Comparison of ENCODE assay signal across 8 cellular contexts in the genomic region with DNA sequence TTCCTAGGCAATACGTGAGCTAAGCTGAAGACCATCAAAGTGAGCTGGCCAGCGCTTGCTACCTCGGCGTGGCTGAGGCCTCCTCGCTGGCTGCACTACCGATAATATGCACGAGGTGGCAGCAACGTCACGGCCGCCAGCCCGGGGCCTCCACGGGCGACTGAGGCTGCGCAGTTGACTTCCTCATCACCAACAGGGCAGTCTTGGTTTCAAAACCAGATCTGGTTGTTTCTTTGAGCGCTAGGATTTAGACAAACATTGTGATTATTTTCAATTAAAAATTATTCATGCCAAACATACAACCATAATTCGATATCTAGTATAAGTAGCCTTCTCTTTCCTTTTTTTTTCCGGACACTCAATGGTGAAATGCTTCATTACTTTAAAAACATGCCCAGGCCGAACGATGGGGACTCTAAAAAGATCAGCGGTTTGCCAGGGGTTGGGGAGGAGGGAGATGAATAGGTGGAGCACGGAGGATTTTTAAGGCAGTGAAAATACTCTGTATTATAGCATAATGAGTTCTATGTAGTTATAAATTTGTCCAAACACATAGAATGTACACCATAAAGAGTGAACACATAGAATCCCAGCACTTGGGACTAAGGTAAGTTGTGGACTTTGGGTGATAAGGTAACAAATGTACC. TPM values are rescaled to one million over a fixed set of nuclear protein-coding genes. Genes with fewer than 3 reads are reported as not detected.
A peak's percentile ranks its signal among the peaks of the same experiment; 100 is the strongest.
DNase-seq lines count a peak whose midpoint lies in the region; ATAC-seq and TF ChIP-seq lines count a peak whose summit lies in the region.

No MANE protein-coding gene starts in this region.

- H3K4me3 ChIP-seq in HAP-1, result no peak overlapping the region
- H3K4me3 ChIP-seq in adrenal gland, result no peak overlapping the region
- H3K4me3 ChIP-seq in right atrium auricular region, result no peak overlapping the region
- H3K4me3 ChIP-seq in sigmoid colon, result no peak overlapping the region

- TF ChIP-seq POLR2A in adrenal gland (IDR thresholded peaks at IDR 0.05) (no peak), sigmoid colon (IDR thresholded peaks at IDR 0.05) (no peak)

- H3K9me3 ChIP-seq in HAP-1, result no peaks in the 10 kb centered on the region
- no peaks in the 10 kb centered on the region for H3K9me3 ChIP-seq in T-helper 17 cell (ENCODE audit: control insufficient read depth, low read length, poor library complexity, severe bottlenecking)
- H3K9me3 ChIP-seq in adrenal gland (replicated peaks in 1 of 3), result no peaks in the 10 kb centered on the region
- no peaks in the 10 kb centered on the region for H3K9me3 ChIP-seq in right atrium auricular region
- no peaks in the 10 kb centered on the region for H3K9me3 ChIP-seq in sigmoid colon

- peak overlapping the region; percentile 11 for H3K27ac Mint-ChIP-seq in T-helper 17 cell

- DNase-seq in GM03348 (ENCODE audit: low spot score) (peak; percentile 95), HAP-1 (ENCODE audit: low spot score in 2 of 2) (peak; percentile 59 to 87), MV-4-11 (lab: John Stamatoyannopoulos, UW) (peak; percentile 69), T-helper 17 cell (peak; percentile 58 to 81 (median 68)), adrenal gland (peak; percentile 76 to 92 (median 83)), right atrium auricular region (ENCODE audit: low spot score) (peak; percentile 78), sigmoid colon (peak; percentile 88), AML-193 (lab: John Stamatoyannopoulos, UW) (no peak)

- WGBS in adrenal gland, 4 donors, result 22 to 31% (median 26%) methylated on average over 17 to 21 of the region's 21 CpGs
- 25 to 29% methylated on average over 21 of the region's 21 CpGs for WGBS in sigmoid colon, 2 donors

- in situ Hi-C loops in HAP-1 (cut with MboI; ENCODE audit: low sequenced_read_pairs), result loop anchor here (25.0 kb wide), 1 partner anchor 888 kb away; no protein-coding TSS in a partner anchor

- H3K36me3 Mint-ChIP-seq in T-helper 17 cell (ENCODE audit: low read depth), result no peaks in the 10 kb centered on the region

- peak; percentile 100 for ATAC-seq in T-helper 17 cell

- H3K27ac ChIP-seq in adrenal gland, result no peak overlapping the region
- H3K27ac ChIP-seq in right atrium auricular region, result no peak overlapping the region
- no peak overlapping the region for H3K27ac ChIP-seq in sigmoid colon

- H3K4me1 Mint-ChIP-seq in T-helper 17 cell, result peaks cover 6% of the 10 kb centered on the region

- H3K4me1 ChIP-seq in HAP-1, result no peaks in the 10 kb centered on the region
- no peaks in the 10 kb centered on the region for H3K4me1 ChIP-seq in adrenal gland (replicated peaks in 1 of 2)
- no peaks in the 10 kb centered on the region for H3K4me1 ChIP-seq in right atrium auricular region
- H3K4me1 ChIP-seq in sigmoid colon, result no peaks in the 10 kb centered on the region

- H3K27me3 Mint-ChIP-seq in T-helper 17 cell, result peaks cover 15% of the 10 kb centered on the region

- intact Hi-C loops in adrenal gland (cut with DNase I) (loop anchor here in 1 of 2 donors (10.0 kb wide), 1 partner anchor 531 kb away; a partner anchor contains a TSS), sigmoid colon (cut with DNase I) (loop anchor here (5.0 to 10.0 kb wide), 3 partner anchors 111 to 893 kb away; a partner anchor contains a TSS)

- H3K27me3 ChIP-seq in HAP-1 (ENCODE audit: low read depth), result 0 out of 2 replicates have a peak, but pooled peaks cover 3% of the 10 kb centered on the region
- no peaks in the 10 kb centered on the region for H3K27me3 ChIP-seq in adrenal gland
- no peaks in the 10 kb centered on the region for H3K27me3 ChIP-seq in right atrium auricular region
- peaks cover 0 to 30% (median 3%) of the 10 kb centered on the region in 3 donors for H3K27me3 ChIP-seq in sigmoid colon

- H3K36me3 ChIP-seq in HAP-1 (replicated peaks) (no peaks in the 10 kb centered on the region), adrenal gland (replicated peaks in 1 of 2) (no peaks in the 10 kb centered on the region), right atrium auricular region (no peaks in the 10 kb centered on the region), sigmoid colon (no peaks in the 10 kb centered on the region)

- no peak overlapping the region for H3K4me3 Mint-ChIP-seq in T-helper 17 cell

- no peak for TF ChIP-seq EP300 in sigmoid colon (IDR thresholded peaks at IDR 0.05)

- TF ChIP-seq CTCF in adrenal gland (IDR thresholded peaks at IDR 0.05) (peak; percentile 93 to 98 (median 97)), right atrium auricular region (IDR thresholded peaks at IDR 0.05) (peak; percentile 98 to 99), sigmoid colon (IDR thresholded peaks at IDR 0.05) (peak; percentile 77 to 98 (median 90))

RNA-seq across cellular contexts. Expression of a gene that starts 52.0 kb away (rescaled TPM):
- total RNA-seq in T-helper 17 cell (1 to 10 TPM in 1 of 2 donors, under 1 TPM in 1; 0.44 to 1.3 TPM), adrenal gland (100 to 1,000 TPM in 7 of 8 donors, 10 to 100 TPM in 1; 52.7 to 346 (median 234) TPM), right atrium auricular region (100 to 1,000 TPM; 100 to 238 TPM), sigmoid colon (100 to 1,000 TPM; 119 to 250 (median 197) TPM)
- polyA plus RNA-seq in adrenal gland (10 to 100 TPM; 45.6 to 67.9 (median 62.3) TPM), sigmoid colon (10 to 100 TPM in 2 of 3 donors, 1 to 10 TPM in 1; 7.6 to 42.6 (median 26.5) TPM)

Comparison
In these comparisons a context has a peak if more than half of its experiments do, and no peak if none do; other contexts are left out.
1. DNase-seq: peak in GM03348 (single experiment), HAP-1 (2 of 2), MV-4-11 (single experiment), T-helper 17 cell (3 of 3), adrenal gland (7 of 7), right atrium auricular region (single experiment) and sigmoid colon (single experiment); none in AML-193 (0 of 2).
2. RNA of a gene that starts 52.0 kb away (total RNA-seq): 100 to 238 TPM in right atrium auricular region, 52.7 to 346 TPM in adrenal gland and 119 to 250 TPM in sigmoid colon; 0.44 to 1.3 TPM in T-helper 17 cell; every median in the first group is over 10 times any median in the second.
3. Peak in every context shown above with its lines, with median percentiles within 50 percentile points of each other: CTCF ChIP-seq.